Comparison of ENCODE assay signal across 3 cellular contexts in the genomic region with DNA sequence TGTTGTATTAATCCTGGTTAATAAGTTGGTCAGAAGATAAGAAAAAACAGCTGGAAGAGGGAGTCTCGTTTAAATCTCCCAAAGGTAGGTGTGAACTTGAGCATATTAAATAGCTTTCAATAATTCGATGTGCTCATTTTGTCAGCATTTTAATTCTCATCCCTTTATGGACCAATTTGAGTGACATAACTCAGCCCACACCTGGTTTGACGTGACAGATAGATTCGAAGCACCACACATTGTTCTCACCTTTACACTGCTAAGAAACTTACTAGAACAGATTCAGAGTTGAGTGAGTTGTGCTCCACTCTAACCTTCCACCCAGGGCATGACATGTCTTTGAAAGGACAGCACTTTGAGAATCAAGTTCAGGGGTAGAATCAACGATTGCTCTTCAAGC.
"Had no signal": no experiment of that assay in that cellular context is flagged by ENCODE, and none has a peak within 500 bp of the region (broad histone marks: within the 10 kb centered on the region; RNA-seq: fewer than 3 reads in every experiment).

No MANE protein-coding gene starts in this region.

- DNase-seq: IMR-90, KBM-7, KG1 had no signal
